ENCODE assay signal across 18 cellular contexts in the genomic region with DNA sequence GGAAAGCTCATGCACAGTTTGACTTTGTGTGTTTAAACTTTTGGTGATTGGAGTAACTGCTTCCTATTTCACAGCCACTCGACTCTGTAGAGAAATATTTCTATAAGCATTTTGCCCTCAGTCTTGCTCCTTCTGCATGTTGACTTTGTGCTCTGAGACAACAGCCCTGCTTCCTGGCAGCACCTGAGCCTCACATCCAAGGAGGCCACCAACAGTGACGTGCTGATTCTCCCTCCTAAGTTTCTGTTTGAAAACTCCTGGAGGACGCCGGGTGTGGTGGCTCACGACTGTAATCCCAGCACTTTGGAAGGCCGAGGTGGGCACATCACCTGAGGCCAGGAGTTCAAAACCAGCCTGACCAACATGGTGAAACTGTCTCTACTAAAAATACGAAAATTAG. TPM values are rescaled to one million over a fixed set of nuclear protein-coding genes. Genes with fewer than 3 reads are reported as not detected.
A peak's percentile ranks its signal among the peaks of the same experiment; 100 is the strongest.
DNase-seq lines count a peak whose midpoint lies in the region; ATAC-seq and TF ChIP-seq lines count a peak whose summit lies in the region.
"Had no signal": no experiment of that assay in that cellular context is flagged by ENCODE, and none has a peak within 500 bp of the region (broad histone marks: within the 10 kb centered on the region; RNA-seq: fewer than 3 reads in every experiment).

No MANE protein-coding gene starts in this region.

- 69 to 81% methylated on average over 7 of the region's 7 CpGs for WGBS in endodermal cell (ENCODE audit: insufficient coverage in 1 of 2, insufficient read length in 1 of 2), 2 experiments
- 71 to 85% methylated on average over 7 of the region's 7 CpGs for WGBS in lung, 2 donors

- H3K4me1 Mint-ChIP-seq in endodermal cell (no peaks in the 10 kb centered on the region), neural progenitor cell (no peaks in the 10 kb centered on the region)
- H3K4me1 Mint-ChIP-seq: CD4-positive, CD25-positive, alpha-beta regulatory T cell had no signal

- H3K36me3 ChIP-seq in endodermal cell (ENCODE audit: control insufficient read depth, insufficient read depth, low read length) (no peaks in the 10 kb centered on the region), left lung (no peaks in the 10 kb centered on the region), lung (ENCODE audit: control insufficient read depth in 2 of 2, insufficient read depth in 2 of 2, low read length in 2 of 2) (no peaks in the 10 kb centered on the region), upper lobe of right lung (no peaks in the 10 kb centered on the region), neural progenitor cell (no peaks in the 10 kb centered on the region)
- H3K36me3 ChIP-seq: BLaER1 had no signal

- no peak overlapping the region for H3K4me3 Mint-ChIP-seq in endodermal cell
- no peak overlapping the region for H3K4me3 Mint-ChIP-seq in neural progenitor cell
- H3K4me3 Mint-ChIP-seq: B cell; CD4-positive, CD25-positive, alpha-beta regulatory T cell; CD8-positive, alpha-beta T cell had no signal

- H3K27me3 ChIP-seq in endodermal cell (ENCODE audit: control insufficient read depth, insufficient read depth, low read length, poor library complexity, severe bottlenecking) (no peaks in the 10 kb centered on the region), left lung (no peaks in the 10 kb centered on the region), lung (ENCODE audit: control insufficient read depth, insufficient read depth) (no peaks in the 10 kb centered on the region), upper lobe of right lung (no peaks in the 10 kb centered on the region), neural progenitor cell (no peaks in the 10 kb centered on the region)
- H3K27me3 ChIP-seq: BLaER1 had no signal

- H3K9me3 ChIP-seq in endodermal cell (ENCODE audit: control insufficient read depth, low read length) (no peaks in the 10 kb centered on the region), left lung (no peaks in the 10 kb centered on the region), lung (ENCODE audit: control insufficient read depth in 2 of 2, insufficient read depth in 1 of 2, low read length in 1 of 2) (no peaks in the 10 kb centered on the region), upper lobe of right lung (no peaks in the 10 kb centered on the region), neural progenitor cell (ENCODE audit: low read depth) (no peaks in the 10 kb centered on the region)
- H3K9me3 ChIP-seq: BLaER1, Caco-2 had no signal

- DNase-seq in endodermal cell, result peak; percentile 65
- peak in 1 of 2 donors; percentile 67 for DNase-seq in left lung
- peak; percentile 65 for DNase-seq in lung (ENCODE audit: low spot score)
- peak; percentile 75 for DNase-seq in upper lobe of right lung
- no peak for DNase-seq in stimulated activated CD4-positive, alpha-beta T cell treated with anti-CD3 and anti-CD28 coated beads, Interleukin-2, amount 100 ng/mL, for 24 hours
- no peak for DNase-seq in NCI-H1105 treated with DMSO at 0.1 percent for 48 hours (lab: John Stamatoyannopoulos, UW)
- DNase-seq in neural progenitor cell (ENCODE audit: low spot score), result no peak
- no peak for DNase-seq in medulla oblongata (ENCODE audit: extremely low spot score)
- DNase-seq: Caco-2; CD4-positive, CD25-positive, alpha-beta regulatory T cell; CD8-positive, alpha-beta T cell; DMS153; DND-41; H7; HCEC 1CT had no signal

- intact Hi-C loops in left lung (cut with DNase I) (no loop called here), upper lobe of right lung (cut with DNase I) (no loop called here)

- H4K20me1 ChIP-seq in neural progenitor cell (ENCODE audit: low read depth), result no peaks in the 10 kb centered on the region
- H4K20me1 ChIP-seq: BLaER1 had no signal

- H3K27ac Mint-ChIP-seq in endodermal cell (no peak overlapping the region), neural progenitor cell (no peak overlapping the region)
- H3K27ac Mint-ChIP-seq: B cell; CD4-positive, CD25-positive, alpha-beta regulatory T cell; CD8-positive, alpha-beta T cell had no signal

- H3K9me3 Mint-ChIP-seq in endodermal cell, result no peaks in the 10 kb centered on the region
- peaks cover 3% of the 10 kb centered on the region for H3K9me3 Mint-ChIP-seq in neural progenitor cell
- H3K9me3 Mint-ChIP-seq: CD4-positive, CD25-positive, alpha-beta regulatory T cell; CD8-positive, alpha-beta T cell had no signal

- no peaks in the 10 kb centered on the region for H3K4me1 ChIP-seq in endodermal cell (ENCODE audit: control insufficient read depth, insufficient read depth, low read length)
- peaks cover 5 to 20% of the 10 kb centered on the region in 2 donors for H3K4me1 ChIP-seq in left lung
- no peaks in the 10 kb centered on the region for H3K4me1 ChIP-seq in lung (ENCODE audit: control insufficient read depth in 2 of 2, insufficient read depth in 2 of 2, low read length in 2 of 2)
- peaks cover 4% of the 10 kb centered on the region for H3K4me1 ChIP-seq in upper lobe of right lung
- H3K4me1 ChIP-seq in neural progenitor cell, result no peaks in the 10 kb centered on the region
- H3K4me1 ChIP-seq: BLaER1 had no signal

- no peak overlapping the region for H3K9ac ChIP-seq in endodermal cell (ENCODE audit: extremely low read depth, low read length, poor library complexity, severe bottlenecking)
- H3K9ac ChIP-seq in neural progenitor cell, result no peak overlapping the region
- H3K9ac ChIP-seq: BLaER1 had no signal

- H3F3A ChIP-seq in neural progenitor cell (ENCODE audit: low read depth), result no peaks in the 10 kb centered on the region

- H3K27me3 Mint-ChIP-seq in endodermal cell (ENCODE audit: insufficient read depth) (peaks cover 20% of the 10 kb centered on the region), neural progenitor cell (ENCODE audit: insufficient read depth, low read depth) (peaks cover 4% of the 10 kb centered on the region)
- H3K27me3 Mint-ChIP-seq: B cell had no signal

- H3K36me3 Mint-ChIP-seq in endodermal cell (ENCODE audit: low read depth), result no peaks in the 10 kb centered on the region
- H3K36me3 Mint-ChIP-seq in neural progenitor cell, result no peaks in the 10 kb centered on the region
- H3K36me3 Mint-ChIP-seq: CD4-positive, CD25-positive, alpha-beta regulatory T cell; CD8-positive, alpha-beta T cell had no signal

- no peak overlapping the region for H2AFZ ChIP-seq in neural progenitor cell (replicated peaks)

- no peak overlapping the region for H3K27ac ChIP-seq in endodermal cell (ENCODE audit: low read depth, low read length)
- H3K27ac ChIP-seq in left lung, result peak overlapping the region in 1 of 2 donors; percentile 42
- H3K27ac ChIP-seq in lung (ENCODE audit: low read depth in 1 of 2, low read length in 1 of 2), result peak overlapping the region in 1 of 2 donors; percentile 70
- H3K27ac ChIP-seq in upper lobe of right lung, result peak overlapping the region; percentile 76
- H3K27ac ChIP-seq in neural progenitor cell, result no peak overlapping the region
- H3K27ac ChIP-seq: BLaER1, C4-2B had no signal

- ATAC-seq in left lung, result peak; percentile 84
- peak; percentile 68 for ATAC-seq in lung (ENCODE audit: insufficient read depth, low FRiP score)
- peak; percentile 92 for ATAC-seq in upper lobe of right lung
- ATAC-seq: CD8-positive, alpha-beta T cell had no signal

- TF ChIP-seq CTCF in endodermal cell (conservative IDR thresholded peaks at IDR 0.05) (no peak), left lung (IDR thresholded peaks at IDR 0.05) (no peak), lung (IDR thresholded peaks at IDR 0.05; ENCODE audit: control extremely low read depth, extremely low read depth) (no peak), upper lobe of right lung (IDR thresholded peaks at IDR 0.05) (no peak), neural progenitor cell (IDR thresholded peaks at IDR 0.05) (no peak)

- H3K4me3 ChIP-seq in endodermal cell (ENCODE audit: low read length) (no peak overlapping the region), left lung (no peak overlapping the region), lung (no peak overlapping the region), upper lobe of right lung (no peak overlapping the region), neural progenitor cell (no peak overlapping the region)
- H3K4me3 ChIP-seq: BLaER1 had no signal

- no peaks in the 10 kb centered on the region for H3K79me2 ChIP-seq in neural progenitor cell (ENCODE audit: low read depth)

- no peak overlapping the region for H3K4me2 ChIP-seq in neural progenitor cell
- H3K4me2 ChIP-seq: BLaER1 had no signal

RNA-seq across cellular contexts. Expression of a gene that starts 23.9 kb away (rescaled TPM):
- total RNA-seq in endodermal cell (100 to 1,000 TPM; 236 to 270 TPM), left lung (100 to 1,000 TPM; 264 to 294 TPM), lung (100 to 1,000 TPM; 318 to 748 TPM), upper lobe of right lung (360 TPM), neural progenitor cell (ENCODE audit: low replicate concordance) (396 and 521 TPM in 2 replicates)
- 364 TPM for polyA plus RNA-seq in endodermal cell (2013, experiment 1 of 2)
- 298 TPM for polyA plus RNA-seq in endodermal cell (2013, experiment 2 of 2)
- 100 to 1,000 TPM; 181 to 218 TPM for polyA plus RNA-seq in lung

Comparison
In these comparisons a context has a peak if more than half of its experiments do, and no peak if none do; other contexts are left out.
1. DNase-seq: peak in endodermal cell (single experiment), lung (single experiment) and upper lobe of right lung (single experiment); none in stimulated activated CD4-positive, alpha-beta T cell treated with anti-CD3 and anti-CD28 coated beads, Interleukin-2, amount 100 ng/mL, for 24 hours (0 of 2), NCI-H1105 treated with DMSO at 0.1 percent for 48 hours (single experiment), neural progenitor cell (single experiment) and medulla oblongata (single experiment).
2. Peak in every context shown above with its lines, with median percentiles within 50 percentile points of each other: ATAC-seq.